1 cellular context compared by ENCODE assay signal in the genomic region with DNA sequence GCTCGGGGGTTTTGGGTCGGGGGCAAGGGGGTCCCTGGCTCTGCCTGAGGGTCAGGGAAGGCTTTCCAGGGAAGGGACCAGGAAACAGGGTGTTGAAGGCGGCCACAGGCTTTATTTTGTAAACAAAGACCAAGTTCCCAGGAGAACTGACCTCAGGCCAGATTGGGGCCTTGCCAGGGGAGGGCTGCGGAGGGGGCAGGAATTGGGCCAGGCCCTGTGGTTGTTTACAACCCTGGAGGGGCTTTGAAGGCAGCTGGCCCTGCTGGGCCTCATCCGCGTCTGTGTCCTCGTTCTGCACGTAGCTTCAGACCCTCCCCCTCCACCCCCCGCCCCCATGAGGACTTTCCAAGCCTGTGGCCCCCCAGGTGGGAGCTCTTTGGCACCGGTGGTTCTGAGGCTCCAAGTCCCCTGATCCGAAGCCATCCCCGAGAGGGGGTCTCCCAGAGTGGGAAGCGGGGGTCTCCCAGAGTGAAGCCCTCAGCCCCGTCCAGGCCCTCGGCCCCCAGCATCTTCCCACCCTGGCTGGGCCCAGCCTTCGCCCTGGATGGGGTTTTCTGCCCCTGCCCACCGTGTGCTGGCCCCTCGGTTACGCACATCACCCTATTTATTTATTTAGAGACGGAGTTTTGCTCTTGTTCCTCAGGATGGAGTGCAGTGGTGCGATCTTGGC.
TF ChIP-seq lines count a peak whose summit lies in the region.

No MANE protein-coding gene starts in this region.

TF ChIP-seq in HepG2, 621 proteins besides CTCF, POLR2A, EP300 and RAD21 (continued from another document and continues in another):
- TF ChIP-seq, protein P1, sequence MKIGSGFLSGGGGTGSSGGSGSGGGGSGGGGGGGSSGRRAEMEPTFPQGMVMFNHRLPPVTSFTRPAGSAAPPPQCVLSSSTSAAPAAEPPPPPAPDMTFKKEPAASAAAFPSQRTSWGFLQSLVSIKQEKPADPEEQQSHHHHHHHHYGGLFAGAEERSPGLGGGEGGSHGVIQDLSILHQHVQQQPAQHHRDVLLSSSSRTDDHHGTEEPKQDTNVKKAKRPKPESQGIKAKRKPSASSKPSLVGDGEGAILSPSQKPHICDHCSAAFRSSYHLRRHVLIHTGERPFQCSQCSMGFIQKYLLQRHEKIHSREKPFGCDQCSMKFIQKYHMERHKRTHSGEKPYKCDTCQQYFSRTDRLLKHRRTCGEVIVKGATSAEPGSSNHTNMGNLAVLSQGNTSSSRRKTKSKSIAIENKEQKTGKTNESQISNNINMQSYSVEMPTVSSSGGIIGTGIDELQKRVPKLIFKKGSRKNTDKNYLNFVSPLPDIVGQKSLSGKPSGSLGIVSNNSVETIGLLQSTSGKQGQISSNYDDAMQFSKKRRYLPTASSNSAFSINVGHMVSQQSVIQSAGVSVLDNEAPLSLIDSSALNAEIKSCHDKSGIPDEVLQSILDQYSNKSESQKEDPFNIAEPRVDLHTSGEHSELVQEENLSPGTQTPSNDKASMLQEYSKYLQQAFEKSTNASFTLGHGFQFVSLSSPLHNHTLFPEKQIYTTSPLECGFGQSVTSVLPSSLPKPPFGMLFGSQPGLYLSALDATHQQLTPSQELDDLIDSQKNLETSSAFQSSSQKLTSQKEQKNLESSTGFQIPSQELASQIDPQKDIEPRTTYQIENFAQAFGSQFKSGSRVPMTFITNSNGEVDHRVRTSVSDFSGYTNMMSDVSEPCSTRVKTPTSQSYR (CRISPR knock-in tag; IDR thresholded peaks at IDR 0.05; ENCODE audit: borderline replicate concordance), result peak; percentile 52; the same call in 1 of the 2 replicates
- no peak for TF ChIP-seq HNRNPK (IDR thresholded peaks at IDR 0.05; ENCODE audit: low read depth, low read length, poor library complexity, severe bottlenecking)
- no peak for TF ChIP-seq ZNF678 (CRISPR knock-in tag; IDR thresholded peaks at IDR 0.05)
- no peak for TF ChIP-seq MEIS1 (CRISPR knock-in tag; IDR thresholded peaks at IDR 0.05; ENCODE audit: borderline replicate concordance)
- TF ChIP-seq, protein P2, sequence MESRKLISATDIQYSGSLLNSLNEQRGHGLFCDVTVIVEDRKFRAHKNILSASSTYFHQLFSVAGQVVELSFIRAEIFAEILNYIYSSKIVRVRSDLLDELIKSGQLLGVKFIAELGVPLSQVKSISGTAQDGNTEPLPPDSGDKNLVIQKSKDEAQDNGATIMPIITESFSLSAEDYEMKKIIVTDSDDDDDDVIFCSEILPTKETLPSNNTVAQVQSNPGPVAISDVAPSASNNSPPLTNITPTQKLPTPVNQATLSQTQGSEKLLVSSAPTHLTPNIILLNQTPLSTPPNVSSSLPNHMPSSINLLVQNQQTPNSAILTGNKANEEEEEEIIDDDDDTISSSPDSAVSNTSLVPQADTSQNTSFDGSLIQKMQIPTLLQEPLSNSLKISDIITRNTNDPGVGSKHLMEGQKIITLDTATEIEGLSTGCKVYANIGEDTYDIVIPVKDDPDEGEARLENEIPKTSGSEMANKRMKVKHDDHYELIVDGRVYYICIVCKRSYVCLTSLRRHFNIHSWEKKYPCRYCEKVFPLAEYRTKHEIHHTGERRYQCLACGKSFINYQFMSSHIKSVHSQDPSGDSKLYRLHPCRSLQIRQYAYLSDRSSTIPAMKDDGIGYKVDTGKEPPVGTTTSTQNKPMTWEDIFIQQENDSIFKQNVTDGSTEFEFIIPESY (CRISPR knock-in tag; IDR thresholded peaks at IDR 0.05), result 0 out of 2 replicates have a peak, but pooled peaks have one; percentile 13
- TF ChIP-seq, protein P3, sequence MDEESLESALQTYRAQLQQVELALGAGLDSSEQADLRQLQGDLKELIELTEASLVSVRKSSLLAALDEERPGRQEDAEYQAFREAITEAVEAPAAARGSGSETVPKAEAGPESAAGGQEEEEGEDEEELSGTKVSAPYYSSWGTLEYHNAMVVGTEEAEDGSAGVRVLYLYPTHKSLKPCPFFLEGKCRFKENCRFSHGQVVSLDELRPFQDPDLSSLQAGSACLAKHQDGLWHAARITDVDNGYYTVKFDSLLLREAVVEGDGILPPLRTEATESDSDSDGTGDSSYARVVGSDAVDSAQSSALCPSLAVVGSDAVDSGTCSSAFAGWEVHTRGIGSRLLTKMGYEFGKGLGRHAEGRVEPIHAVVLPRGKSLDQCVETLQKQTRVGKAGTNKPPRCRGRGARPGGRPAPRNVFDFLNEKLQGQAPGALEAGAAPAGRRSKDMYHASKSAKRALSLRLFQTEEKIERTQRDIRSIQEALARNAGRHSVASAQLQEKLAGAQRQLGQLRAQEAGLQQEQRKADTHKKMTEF (CRISPR knock-in tag; IDR thresholded peaks at IDR 0.05), result peak; percentile 63
- peak; percentile 54; the same call in 1 of the 2 replicates for TF ChIP-seq ZBTB20 (CRISPR knock-in tag; IDR thresholded peaks at IDR 0.05; ENCODE audit: borderline replicate concordance, low read depth)
- no peak for TF ChIP-seq ZNF3 (CRISPR knock-in tag; IDR thresholded peaks at IDR 0.05)
- 0 out of 2 replicates have a peak, but pooled peaks have one; percentile 43 for TF ChIP-seq MTA1 (CRISPR knock-in tag; IDR thresholded peaks at IDR 0.05; ENCODE audit: borderline replicate concordance)
- peak; percentile 7 for TF ChIP-seq ZNF883 (CRISPR knock-in tag; IDR thresholded peaks at IDR 0.05; ENCODE audit: not compliant biosample characterization)
- TF ChIP-seq MEF2D (CRISPR knock-in tag; IDR thresholded peaks at IDR 0.05), result 0 out of 2 replicates have a peak, but pooled peaks have one; percentile 66
- TF ChIP-seq ELF3 (CRISPR knock-in tag; IDR thresholded peaks at IDR 0.05), result peak; percentile 94
- no peak for TF ChIP-seq ZNF644 (CRISPR knock-in tag; IDR thresholded peaks at IDR 0.05; ENCODE audit: low read depth)
- TF ChIP-seq, protein P4, sequence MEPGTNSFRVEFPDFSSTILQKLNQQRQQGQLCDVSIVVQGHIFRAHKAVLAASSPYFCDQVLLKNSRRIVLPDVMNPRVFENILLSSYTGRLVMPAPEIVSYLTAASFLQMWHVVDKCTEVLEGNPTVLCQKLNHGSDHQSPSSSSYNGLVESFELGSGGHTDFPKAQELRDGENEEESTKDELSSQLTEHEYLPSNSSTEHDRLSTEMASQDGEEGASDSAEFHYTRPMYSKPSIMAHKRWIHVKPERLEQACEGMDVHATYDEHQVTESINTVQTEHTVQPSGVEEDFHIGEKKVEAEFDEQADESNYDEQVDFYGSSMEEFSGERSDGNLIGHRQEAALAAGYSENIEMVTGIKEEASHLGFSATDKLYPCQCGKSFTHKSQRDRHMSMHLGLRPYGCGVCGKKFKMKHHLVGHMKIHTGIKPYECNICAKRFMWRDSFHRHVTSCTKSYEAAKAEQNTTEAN (CRISPR knock-in tag; conservative IDR thresholded peaks at IDR 0.05), result 0 out of 2 replicates have a peak, but pooled peaks have one; percentile 26
- peak; percentile 36; the same call in 1 of the 2 replicates for TF ChIP-seq TBX2 (CRISPR knock-in tag; IDR thresholded peaks at IDR 0.05; ENCODE audit: borderline replicate concordance)
- TF ChIP-seq TCF7L2 (IDR thresholded peaks at IDR 0.05; ENCODE audit: low read depth, low read length), result no peak
- TF ChIP-seq, protein P5, sequence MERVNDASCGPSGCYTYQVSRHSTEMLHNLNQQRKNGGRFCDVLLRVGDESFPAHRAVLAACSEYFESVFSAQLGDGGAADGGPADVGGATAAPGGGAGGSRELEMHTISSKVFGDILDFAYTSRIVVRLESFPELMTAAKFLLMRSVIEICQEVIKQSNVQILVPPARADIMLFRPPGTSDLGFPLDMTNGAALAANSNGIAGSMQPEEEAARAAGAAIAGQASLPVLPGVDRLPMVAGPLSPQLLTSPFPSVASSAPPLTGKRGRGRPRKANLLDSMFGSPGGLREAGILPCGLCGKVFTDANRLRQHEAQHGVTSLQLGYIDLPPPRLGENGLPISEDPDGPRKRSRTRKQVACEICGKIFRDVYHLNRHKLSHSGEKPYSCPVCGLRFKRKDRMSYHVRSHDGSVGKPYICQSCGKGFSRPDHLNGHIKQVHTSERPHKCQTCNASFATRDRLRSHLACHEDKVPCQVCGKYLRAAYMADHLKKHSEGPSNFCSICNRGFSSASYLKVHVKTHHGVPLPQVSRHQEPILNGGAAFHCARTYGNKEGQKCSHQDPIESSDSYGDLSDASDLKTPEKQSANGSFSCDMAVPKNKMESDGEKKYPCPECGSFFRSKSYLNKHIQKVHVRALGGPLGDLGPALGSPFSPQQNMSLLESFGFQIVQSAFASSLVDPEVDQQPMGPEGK (CRISPR knock-in tag; IDR thresholded peaks at IDR 0.05), result peak; percentile 93
- TF ChIP-seq, protein P6, sequence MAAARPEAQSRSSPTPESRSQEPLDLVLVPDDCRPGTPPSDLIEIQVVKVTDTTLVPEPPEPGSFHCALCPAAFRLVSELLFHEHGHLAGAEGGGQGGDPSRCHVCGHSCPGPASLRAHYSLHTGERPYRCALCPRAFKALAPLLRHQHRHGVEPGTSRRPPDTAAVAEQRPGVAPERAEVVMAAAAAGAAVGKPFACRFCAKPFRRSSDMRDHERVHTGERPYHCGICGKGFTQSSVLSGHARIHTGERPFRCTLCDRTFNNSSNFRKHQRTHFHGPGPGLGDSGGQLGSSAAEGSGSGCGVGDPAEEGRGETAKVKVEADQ (CRISPR knock-in tag; IDR thresholded peaks at IDR 0.05; ENCODE audit: borderline replicate concordance), result 0 out of 2 replicates have a peak, but pooled peaks have one; percentile 45
- no peak for TF ChIP-seq RFXAP (CRISPR knock-in tag; IDR thresholded peaks at IDR 0.05; ENCODE audit: borderline replicate concordance)
- peak; percentile 74; the same call in 1 of the 2 replicates for TF ChIP-seq TCF7 (IDR thresholded peaks at IDR 0.05; ENCODE audit: low read depth)
- no peak for TF ChIP-seq NFE2L2 (IDR thresholded peaks at IDR 0.05; ENCODE audit: low read length)
- peak; percentile 58 for TF ChIP-seq HDAC1 (CRISPR knock-in tag; IDR thresholded peaks at IDR 0.05)
- no peak for TF ChIP-seq ZNF558 (CRISPR knock-in tag; IDR thresholded peaks at IDR 0.05; ENCODE audit: borderline replicate concordance)
- TF ChIP-seq MYC (CRISPR knock-in tag; IDR thresholded peaks at IDR 0.05; ENCODE audit: borderline replicate concordance), result 0 out of 2 replicates have a peak, but pooled peaks have one; percentile 16
- no peak for TF ChIP-seq KDM3A (CRISPR knock-in tag; IDR thresholded peaks at IDR 0.05; ENCODE audit: low read depth)
- TF ChIP-seq, protein P7, sequence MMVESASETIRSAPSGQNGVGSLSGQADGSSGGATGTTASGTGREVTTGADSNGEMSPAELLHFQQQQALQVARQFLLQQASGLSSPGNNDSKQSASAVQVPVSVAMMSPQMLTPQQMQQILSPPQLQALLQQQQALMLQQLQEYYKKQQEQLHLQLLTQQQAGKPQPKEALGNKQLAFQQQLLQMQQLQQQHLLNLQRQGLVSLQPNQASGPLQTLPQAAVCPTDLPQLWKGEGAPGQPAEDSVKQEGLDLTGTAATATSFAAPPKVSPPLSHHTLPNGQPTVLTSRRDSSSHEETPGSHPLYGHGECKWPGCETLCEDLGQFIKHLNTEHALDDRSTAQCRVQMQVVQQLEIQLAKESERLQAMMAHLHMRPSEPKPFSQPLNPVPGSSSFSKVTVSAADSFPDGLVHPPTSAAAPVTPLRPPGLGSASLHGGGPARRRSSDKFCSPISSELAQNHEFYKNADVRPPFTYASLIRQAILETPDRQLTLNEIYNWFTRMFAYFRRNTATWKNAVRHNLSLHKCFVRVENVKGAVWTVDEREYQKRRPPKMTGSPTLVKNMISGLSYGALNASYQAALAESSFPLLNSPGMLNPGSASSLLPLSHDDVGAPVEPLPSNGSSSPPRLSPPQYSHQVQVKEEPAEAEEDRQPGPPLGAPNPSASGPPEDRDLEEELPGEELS (CRISPR knock-in tag; IDR thresholded peaks at IDR 0.05), result peak; percentile 88
- peak; percentile 89; the same call in 1 of the 2 replicates for TF ChIP-seq ZSCAN25 (CRISPR knock-in tag; IDR thresholded peaks at IDR 0.05)
- peak; percentile 82 for TF ChIP-seq SP5 (CRISPR knock-in tag; IDR thresholded peaks at IDR 0.05; ENCODE audit: borderline replicate concordance, low read depth)
- TF ChIP-seq ZNF501 (CRISPR knock-in tag; IDR thresholded peaks at IDR 0.05), result no peak
- TF ChIP-seq FOXA3 (CRISPR knock-in tag; IDR thresholded peaks at IDR 0.05), result peak; percentile 83
- no peak for TF ChIP-seq NKX3-1 (CRISPR knock-in tag; IDR thresholded peaks at IDR 0.05)
- TF ChIP-seq, protein P8, sequence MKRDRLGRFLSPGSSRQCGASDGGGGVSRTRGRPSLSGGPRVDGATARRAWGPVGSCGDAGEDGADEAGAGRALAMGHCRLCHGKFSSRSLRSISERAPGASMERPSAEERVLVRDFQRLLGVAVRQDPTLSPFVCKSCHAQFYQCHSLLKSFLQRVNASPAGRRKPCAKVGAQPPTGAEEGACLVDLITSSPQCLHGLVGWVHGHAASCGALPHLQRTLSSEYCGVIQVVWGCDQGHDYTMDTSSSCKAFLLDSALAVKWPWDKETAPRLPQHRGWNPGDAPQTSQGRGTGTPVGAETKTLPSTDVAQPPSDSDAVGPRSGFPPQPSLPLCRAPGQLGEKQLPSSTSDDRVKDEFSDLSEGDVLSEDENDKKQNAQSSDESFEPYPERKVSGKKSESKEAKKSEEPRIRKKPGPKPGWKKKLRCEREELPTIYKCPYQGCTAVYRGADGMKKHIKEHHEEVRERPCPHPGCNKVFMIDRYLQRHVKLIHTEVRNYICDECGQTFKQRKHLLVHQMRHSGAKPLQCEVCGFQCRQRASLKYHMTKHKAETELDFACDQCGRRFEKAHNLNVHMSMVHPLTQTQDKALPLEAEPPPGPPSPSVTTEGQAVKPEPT (CRISPR knock-in tag; IDR thresholded peaks at IDR 0.05; ENCODE audit: low read depth), result no peak
- no peak for TF ChIP-seq HMGA1 (CRISPR knock-in tag; conservative IDR thresholded peaks at IDR 0.05)
- TF ChIP-seq, protein P9, sequence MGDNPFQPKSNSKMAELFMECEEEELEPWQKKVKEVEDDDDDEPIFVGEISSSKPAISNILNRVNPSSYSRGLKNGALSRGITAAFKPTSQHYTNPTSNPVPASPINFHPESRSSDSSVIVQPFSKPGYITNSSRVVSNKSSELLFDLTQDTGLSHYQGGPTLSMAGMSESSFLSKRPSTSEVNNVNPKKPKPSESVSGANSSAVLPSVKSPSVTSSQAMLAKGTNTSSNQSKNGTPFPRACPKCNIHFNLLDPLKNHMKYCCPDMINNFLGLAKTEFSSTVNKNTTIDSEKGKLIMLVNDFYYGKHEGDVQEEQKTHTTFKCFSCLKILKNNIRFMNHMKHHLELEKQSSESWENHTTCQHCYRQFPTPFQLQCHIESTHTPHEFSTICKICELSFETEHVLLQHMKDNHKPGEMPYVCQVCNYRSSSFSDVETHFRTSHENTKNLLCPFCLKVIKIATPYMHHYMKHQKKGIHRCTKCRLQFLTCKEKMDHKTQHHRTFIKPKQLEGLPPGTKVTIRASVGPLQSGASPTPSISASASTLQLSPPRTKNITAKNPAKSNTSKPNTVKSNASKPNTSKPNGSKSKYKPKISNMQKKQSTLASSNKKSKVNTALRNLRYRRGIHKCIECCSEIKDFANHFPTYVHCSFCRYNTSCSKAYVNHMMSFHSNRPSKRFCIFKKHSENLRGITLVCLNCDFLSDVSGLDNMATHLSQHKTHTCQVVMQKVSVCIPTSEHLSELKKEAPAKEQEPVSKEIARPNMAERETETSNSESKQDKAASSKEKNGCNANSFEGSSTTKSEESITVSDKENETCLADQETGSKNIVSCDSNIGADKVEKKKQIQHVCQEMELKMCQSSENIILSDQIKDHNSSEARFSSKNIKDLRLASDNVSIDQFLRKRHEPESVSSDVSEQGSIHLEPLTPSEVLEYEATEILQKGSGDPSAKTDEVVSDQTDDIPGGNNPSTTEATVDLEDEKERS (CRISPR knock-in tag; IDR thresholded peaks at IDR 0.05), result no peak
- TF ChIP-seq NR2F2 (IDR thresholded peaks at IDR 0.05; ENCODE audit: borderline replicate concordance, low read depth), result 0 out of 2 replicates have a peak, but pooled peaks have one; percentile 20
- TF ChIP-seq RARA (CRISPR knock-in tag; IDR thresholded peaks at IDR 0.05), result peak; percentile 93
- TF ChIP-seq IRF2 (CRISPR knock-in tag; IDR thresholded peaks at IDR 0.05), result 0 out of 2 replicates have a peak, but pooled peaks have one; percentile 13
- no peak for TF ChIP-seq IKZF1 (IDR thresholded peaks at IDR 0.05)
